ENCODE assay signal across 1 cellular context in the genomic region with DNA sequence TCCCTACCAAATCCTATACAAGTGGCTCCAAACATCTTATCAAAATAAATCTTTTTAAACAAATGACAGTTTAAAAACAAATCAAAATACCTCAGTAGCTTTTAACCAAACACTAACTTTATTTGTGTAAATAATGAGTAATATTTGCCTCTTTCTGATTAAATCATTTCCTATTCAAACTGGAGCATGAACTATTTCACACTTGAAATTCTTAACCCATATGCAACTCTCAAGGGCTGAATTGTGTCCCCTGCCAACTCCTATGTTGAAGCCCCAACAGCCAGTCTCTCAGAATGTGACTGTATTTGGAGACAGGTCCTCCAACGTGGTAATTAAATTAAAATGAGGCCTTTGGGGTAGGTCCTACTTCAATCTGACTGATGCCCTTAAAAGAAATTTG.
TF ChIP-seq lines count a peak whose summit lies in the region.

No MANE protein-coding gene starts in this region.

TF ChIP-seq in IMR-90, 13 proteins besides CTCF, POLR2A, EP300 and RAD21:
- TF ChIP-seq FOS (IDR thresholded peaks at IDR 0.05; ENCODE audit: low read depth, low read length) (no peak), MAFK (IDR thresholded peaks at IDR 0.05; ENCODE audit: low read depth, low read length) (no peak), MAZ (IDR thresholded peaks at IDR 0.05; ENCODE audit: borderline replicate concordance, low read depth, low read length) (no peak), CHD1 (IDR thresholded peaks at IDR 0.05; ENCODE audit: low read depth, low read length) (no peak), RCOR1 (IDR thresholded peaks at IDR 0.05; ENCODE audit: insufficient replicate concordance, low read length) (no peak), SMC3 (IDR thresholded peaks at IDR 0.05; ENCODE audit: low read depth, low read length) (no peak), RFX5 (IDR thresholded peaks at IDR 0.05; ENCODE audit: low read depth, low read length) (no peak), MXI1 (IDR thresholded peaks at IDR 0.05; ENCODE audit: borderline replicate concordance, low read depth, low read length) (no peak), CEBPB (IDR thresholded peaks at IDR 0.05; ENCODE audit: low read depth, low read length) (no peak), NFE2L2 (IDR thresholded peaks at IDR 0.05; ENCODE audit: low read depth, low read length) (no peak), BHLHE40 (IDR thresholded peaks at IDR 0.05; ENCODE audit: low read depth, low read length) (no peak)
- TF ChIP-seq, protein P1, sequence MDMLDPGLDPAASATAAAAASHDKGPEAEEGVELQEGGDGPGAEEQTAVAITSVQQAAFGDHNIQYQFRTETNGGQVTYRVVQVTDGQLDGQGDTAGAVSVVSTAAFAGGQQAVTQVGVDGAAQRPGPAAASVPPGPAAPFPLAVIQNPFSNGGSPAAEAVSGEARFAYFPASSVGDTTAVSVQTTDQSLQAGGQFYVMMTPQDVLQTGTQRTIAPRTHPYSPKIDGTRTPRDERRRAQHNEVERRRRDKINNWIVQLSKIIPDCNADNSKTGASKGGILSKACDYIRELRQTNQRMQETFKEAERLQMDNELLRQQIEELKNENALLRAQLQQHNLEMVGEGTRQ (IDR thresholded peaks at IDR 0.05; ENCODE audit: low read depth, low read length), result no peak
- TF ChIP-seq, protein P2, sequence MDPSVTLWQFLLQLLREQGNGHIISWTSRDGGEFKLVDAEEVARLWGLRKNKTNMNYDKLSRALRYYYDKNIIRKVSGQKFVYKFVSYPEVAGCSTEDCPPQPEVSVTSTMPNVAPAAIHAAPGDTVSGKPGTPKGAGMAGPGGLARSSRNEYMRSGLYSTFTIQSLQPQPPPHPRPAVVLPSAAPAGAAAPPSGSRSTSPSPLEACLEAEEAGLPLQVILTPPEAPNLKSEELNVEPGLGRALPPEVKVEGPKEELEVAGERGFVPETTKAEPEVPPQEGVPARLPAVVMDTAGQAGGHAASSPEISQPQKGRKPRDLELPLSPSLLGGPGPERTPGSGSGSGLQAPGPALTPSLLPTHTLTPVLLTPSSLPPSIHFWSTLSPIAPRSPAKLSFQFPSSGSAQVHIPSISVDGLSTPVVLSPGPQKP (IDR thresholded peaks at IDR 0.05; ENCODE audit: borderline replicate concordance, low read depth, low read length), result no peak
